In the genomic region with DNA sequence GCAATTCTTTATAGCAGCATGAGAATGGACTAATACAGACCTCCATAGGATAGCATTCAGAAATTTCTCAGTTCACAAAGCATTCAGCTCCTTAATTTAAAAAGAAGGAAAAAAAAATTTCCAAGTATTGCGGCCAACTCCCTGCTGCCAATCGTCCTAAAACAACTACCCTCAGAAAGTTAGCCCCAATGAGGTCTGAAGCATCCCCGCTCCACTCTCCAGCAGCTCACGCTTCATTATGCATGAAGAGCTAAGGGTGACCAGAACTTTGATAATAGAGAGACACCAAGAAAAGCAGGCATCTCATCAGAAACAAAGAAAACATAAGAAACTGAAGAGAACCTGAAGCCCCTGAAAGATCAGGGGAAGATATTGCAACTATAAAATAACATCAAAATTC, we compare ENCODE assay signal across 31 cellular contexts.
A peak's percentile ranks its signal among the peaks of the same experiment; 100 is the strongest.
DNase-seq lines count a peak whose midpoint lies in the region; ATAC-seq and TF ChIP-seq lines count a peak whose summit lies in the region.
"Had no signal": no experiment of that assay in that cellular context is flagged by ENCODE, and none has a peak within 500 bp of the region (broad histone marks: within the 10 kb centered on the region; RNA-seq: fewer than 3 reads in every experiment).

No MANE protein-coding gene starts in this region.

- DNase-seq in NCI-H82 (lab: John Stamatoyannopoulos, UW) (peak; percentile 67), NCI-H82 treated with DMSO at 0.1 percent for 48 hours (lab: John Stamatoyannopoulos, UW; ENCODE audit: unreplicated experiment) (no peak), SK-N-MC (ENCODE audit: low read depth, low spot score) (no peak), thyroid gland (peak; percentile 61 to 70)
- DNase-seq: 8988T; ACHN; AML-193; C1 segment of cervical spinal cord; Caco-2; Calu3; CD4-positive, alpha-beta memory T cell; CD4-positive, alpha-beta T cell; CD4-positive, CD25-positive, alpha-beta regulatory T cell; CD8-positive, alpha-beta memory T cell; CD8-positive, alpha-beta T cell; COR-L47; DMS 273 treated with DMSO at 0.1 percent for 48 hours; DMS153; DMS53; DMS79; DMS79 treated with DMSO at 0.1 percent for 48 hours; DND-41; EL had no signal

- H3K4me3 ChIP-seq in SK-N-MC (no peak overlapping the region), thyroid gland (replicated peaks in 1 of 3) (no peak overlapping the region)
- H3K4me3 ChIP-seq: A549; BLaER1; BLaER1 treated with 17β-estradiol and CSF1 and Interleukin-3, amounts not matched to agents 10 nM and 100 nM had no signal

- H3K27ac ChIP-seq in SK-N-MC, result peak overlapping the region; percentile 38; the same call in 1 of the 2 replicates
- peak overlapping the region in 2 of 3 donors; percentile 47 to 50 for H3K27ac ChIP-seq in thyroid gland
- H3K27ac ChIP-seq: 22Rv1; A549; BLaER1; BLaER1 treated with 17β-estradiol and CSF1 and Interleukin-3, amounts not matched to agents 10 nM and 100 nM; C4-2B had no signal

- intact Hi-C loops in thyroid gland (cut with DNase I), result no loop called here

- peaks cover 6 to 14% of the 10 kb centered on the region in 2 donors for H3K4me1 ChIP-seq in thyroid gland
- H3K4me1 ChIP-seq: A549; BLaER1; BLaER1 treated with 17β-estradiol and CSF1 and Interleukin-3, amounts not matched to agents 10 nM and 100 nM had no signal

- no peaks in the 10 kb centered on the region for H3K27me3 ChIP-seq in thyroid gland
- H3K27me3 ChIP-seq: BE2C; BLaER1; BLaER1 treated with 17β-estradiol and CSF1 and Interleukin-3, amounts not matched to agents 10 nM and 100 nM had no signal

- peak overlapping the region; percentile 32 for H3K9ac ChIP-seq in SK-N-MC (ENCODE audit: insufficient read length)
- H3K9ac ChIP-seq: BLaER1; BLaER1 treated with 17β-estradiol and CSF1 and Interleukin-3, amounts not matched to agents 10 nM and 100 nM had no signal

- H3K36me3 ChIP-seq in SK-N-MC (ENCODE audit: insufficient read depth, low read length) (no peaks in the 10 kb centered on the region), thyroid gland (no peaks in the 10 kb centered on the region)
- H3K36me3 ChIP-seq: BE2C; BLaER1; BLaER1 treated with 17β-estradiol and CSF1 and Interleukin-3, amounts not matched to agents 10 nM and 100 nM had no signal

- no peak for TF ChIP-seq POLR2A in thyroid gland (IDR thresholded peaks at IDR 0.05)

- 39 to 43% methylated on average over 4 of the region's 4 CpGs for WGBS in thyroid gland, 2 donors

- no peak for ATAC-seq in GM21381 (IDR thresholded peaks at IDR 0.05; ENCODE audit: unreplicated experiment)
- no peak for ATAC-seq in GM19455 (IDR thresholded peaks at IDR 0.05; ENCODE audit: unreplicated experiment)
- ATAC-seq: A549; CD8-positive, alpha-beta T cell had no signal

- TF ChIP-seq CTCF in thyroid gland (IDR thresholded peaks at IDR 0.05), result no peak

- no peaks in the 10 kb centered on the region for H3K9me3 ChIP-seq in SK-N-MC (ENCODE audit: low read depth, low read length)
- no peaks in the 10 kb centered on the region for H3K9me3 ChIP-seq in thyroid gland
- H3K9me3 ChIP-seq: A549; BE2C; BLaER1; BLaER1 treated with 17β-estradiol and CSF1 and Interleukin-3, amounts not matched to agents 10 nM and 100 nM; Caco-2 had no signal

Comparison
In these comparisons a context has a peak if more than half of its experiments do, and no peak if none do; other contexts are left out.
1. DNase-seq: peak in NCI-H82 (single experiment) and thyroid gland (2 of 2); none in NCI-H82 treated with DMSO at 0.1 percent for 48 hours (single experiment) and SK-N-MC (single experiment).